In the genomic region with DNA sequence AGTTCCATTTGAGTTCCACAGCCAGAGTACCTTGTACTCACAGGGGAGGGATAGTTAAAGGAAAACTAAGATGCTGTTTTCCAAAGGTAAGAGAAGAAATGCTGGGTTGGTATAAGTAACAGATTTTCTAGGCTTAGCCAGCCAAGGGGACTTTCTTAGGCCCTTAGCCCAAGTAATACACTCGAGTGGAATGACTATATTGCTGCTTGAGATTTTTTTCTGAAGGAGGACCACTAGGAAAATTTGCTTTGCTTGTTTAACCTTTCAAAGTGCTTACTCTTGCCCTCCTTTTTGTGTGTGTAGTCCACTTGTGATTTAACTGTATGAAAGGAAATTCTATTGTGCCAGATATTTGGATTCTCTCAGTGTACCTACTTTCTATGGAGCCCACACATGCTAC, we compare ENCODE assay signal across 28 cellular contexts. TPM values are rescaled to one million over a fixed set of nuclear protein-coding genes. Genes with fewer than 3 reads are reported as not detected.
"Had no signal": no experiment of that assay in that cellular context is flagged by ENCODE, and none has a peak within 500 bp of the region (broad histone marks: within the 10 kb centered on the region; RNA-seq: fewer than 3 reads in every experiment).

No MANE protein-coding gene starts in this region.

- FAIRE-seq: endothelial cell of umbilical vein, kidney had no signal

- H3K36me3 ChIP-seq: colonic mucosa, esophagus squamous epithelium, gastrocnemius medialis, heart right ventricle had no signal

- H3K27me3 ChIP-seq: colonic mucosa, esophagus squamous epithelium, gastrocnemius medialis, heart right ventricle had no signal

- H3K27ac ChIP-seq: colonic mucosa, esophagus squamous epithelium, gastrocnemius medialis, heart right ventricle had no signal

- ATAC-seq: gastrocnemius medialis, heart right ventricle, left colon, left lobe of liver, left ventricle myocardium superior had no signal

- H3K4me3 ChIP-seq: colonic mucosa, esophagus squamous epithelium, gastrocnemius medialis, heart right ventricle had no signal

- DNase-seq: cerebellar nuclear complex; colonic mucosa; cortex of kidney; effector CD4-positive, alpha-beta T cell; effector memory CD4-positive, alpha-beta T cell; esophagus squamous epithelium; foreskin fibroblast; foreskin melanocyte; gastrocnemius medialis; glutamatergic neuron; head of caudate nucleus; heart right ventricle; hippocampal formation; immature natural killer cell; islet precursor cell; kidney; kidney glomerular epithelial cell; left colon; left ventricle myocardium superior; mesendoderm; midbrain had no signal

- H3K9me3 ChIP-seq: colonic mucosa, esophagus squamous epithelium, gastrocnemius medialis, heart right ventricle had no signal

- H3K4me1 ChIP-seq: colonic mucosa, esophagus squamous epithelium, gastrocnemius medialis, heart right ventricle had no signal

RNA-seq across cellular contexts. Expression of a gene that starts 50.5 kb away (rescaled TPM):
- total RNA-seq: chondrocyte, dermis microvascular lymphatic vessel endothelial cell, endothelial cell of umbilical vein, epithelial cell of proximal tubule, gastrocnemius medialis, glomerular endothelial cell, left lobe of liver, lung microvascular endothelial cell had no signal
- polyA plus RNA-seq: endothelial cell of umbilical vein had no signal
